In the genomic region with DNA sequence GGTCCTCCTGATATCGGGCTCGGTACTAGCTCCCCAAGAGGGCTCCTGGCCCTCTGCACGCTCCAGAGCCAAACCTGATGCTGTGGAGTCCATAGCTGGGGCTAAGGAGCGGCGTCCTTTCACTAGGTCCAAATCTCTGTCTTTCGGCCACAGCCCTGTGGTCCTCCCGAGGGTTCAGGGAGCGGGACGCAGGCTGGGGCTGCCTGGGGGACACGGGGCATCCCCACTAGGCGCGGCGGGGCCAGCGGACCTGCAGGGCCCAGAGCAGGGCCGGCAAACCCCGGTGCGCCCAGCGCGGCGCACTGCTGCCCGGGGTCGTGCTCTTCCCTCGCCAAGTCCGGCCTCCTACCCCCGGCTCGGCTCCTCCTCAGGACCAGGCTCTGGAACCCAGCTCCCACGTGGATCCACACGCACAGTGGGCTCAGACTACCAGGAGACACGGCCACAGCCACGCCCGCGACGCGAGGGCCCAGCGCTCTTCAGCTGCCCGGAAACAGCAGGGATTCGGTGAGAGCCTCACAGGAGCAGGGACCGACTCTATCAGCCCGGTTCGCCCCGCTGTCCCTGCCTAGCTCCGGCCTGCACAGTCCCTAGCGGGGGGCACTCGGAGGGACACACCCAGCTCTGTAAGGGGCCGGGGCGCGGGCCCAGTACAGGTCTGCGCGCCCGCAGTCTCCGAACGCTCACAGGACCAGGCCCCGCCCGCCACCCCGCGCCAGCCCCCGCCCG, we compare ENCODE assay signal across 1 cellular context.
TF ChIP-seq lines count a peak whose summit lies in the region.

No MANE protein-coding gene starts in this region.

TF ChIP-seq in HepG2, 621 proteins besides CTCF, POLR2A, EP300 and RAD21 (continued from another document and continues in another):
- TF ChIP-seq ZNF317 (CRISPR knock-in tag; IDR thresholded peaks at IDR 0.05) = no peak
- TF ChIP-seq CBX5 (CRISPR knock-in tag; IDR thresholded peaks at IDR 0.05; ENCODE audit: borderline replicate concordance) = 0 out of 2 replicates have a peak, but pooled peaks have one; percentile 12
- no peak for TF ChIP-seq ZFYVE20 (CRISPR knock-in tag; IDR thresholded peaks at IDR 0.05; ENCODE audit: borderline replicate concordance, low read depth)
- TF ChIP-seq PRPF4 (IDR thresholded peaks at IDR 0.05; ENCODE audit: low read depth, low read length, poor library complexity, severe bottlenecking) = no peak
- TF ChIP-seq, protein P1, sequence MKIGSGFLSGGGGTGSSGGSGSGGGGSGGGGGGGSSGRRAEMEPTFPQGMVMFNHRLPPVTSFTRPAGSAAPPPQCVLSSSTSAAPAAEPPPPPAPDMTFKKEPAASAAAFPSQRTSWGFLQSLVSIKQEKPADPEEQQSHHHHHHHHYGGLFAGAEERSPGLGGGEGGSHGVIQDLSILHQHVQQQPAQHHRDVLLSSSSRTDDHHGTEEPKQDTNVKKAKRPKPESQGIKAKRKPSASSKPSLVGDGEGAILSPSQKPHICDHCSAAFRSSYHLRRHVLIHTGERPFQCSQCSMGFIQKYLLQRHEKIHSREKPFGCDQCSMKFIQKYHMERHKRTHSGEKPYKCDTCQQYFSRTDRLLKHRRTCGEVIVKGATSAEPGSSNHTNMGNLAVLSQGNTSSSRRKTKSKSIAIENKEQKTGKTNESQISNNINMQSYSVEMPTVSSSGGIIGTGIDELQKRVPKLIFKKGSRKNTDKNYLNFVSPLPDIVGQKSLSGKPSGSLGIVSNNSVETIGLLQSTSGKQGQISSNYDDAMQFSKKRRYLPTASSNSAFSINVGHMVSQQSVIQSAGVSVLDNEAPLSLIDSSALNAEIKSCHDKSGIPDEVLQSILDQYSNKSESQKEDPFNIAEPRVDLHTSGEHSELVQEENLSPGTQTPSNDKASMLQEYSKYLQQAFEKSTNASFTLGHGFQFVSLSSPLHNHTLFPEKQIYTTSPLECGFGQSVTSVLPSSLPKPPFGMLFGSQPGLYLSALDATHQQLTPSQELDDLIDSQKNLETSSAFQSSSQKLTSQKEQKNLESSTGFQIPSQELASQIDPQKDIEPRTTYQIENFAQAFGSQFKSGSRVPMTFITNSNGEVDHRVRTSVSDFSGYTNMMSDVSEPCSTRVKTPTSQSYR (CRISPR knock-in tag; IDR thresholded peaks at IDR 0.05; ENCODE audit: borderline replicate concordance) = no peak
- TF ChIP-seq WIZ (CRISPR knock-in tag; IDR thresholded peaks at IDR 0.05) = no peak
- no peak for TF ChIP-seq ATM (IDR thresholded peaks at IDR 0.05; ENCODE audit: borderline replicate concordance)
- TF ChIP-seq POLR2G (IDR thresholded peaks at IDR 0.05; ENCODE audit: low read depth, low read length) = peak; percentile 15; the same call in 1 of the 2 replicates
- no peak for TF ChIP-seq PHB2 (IDR thresholded peaks at IDR 0.05; ENCODE audit: partially characterized antibody)
- TF ChIP-seq, protein P2, sequence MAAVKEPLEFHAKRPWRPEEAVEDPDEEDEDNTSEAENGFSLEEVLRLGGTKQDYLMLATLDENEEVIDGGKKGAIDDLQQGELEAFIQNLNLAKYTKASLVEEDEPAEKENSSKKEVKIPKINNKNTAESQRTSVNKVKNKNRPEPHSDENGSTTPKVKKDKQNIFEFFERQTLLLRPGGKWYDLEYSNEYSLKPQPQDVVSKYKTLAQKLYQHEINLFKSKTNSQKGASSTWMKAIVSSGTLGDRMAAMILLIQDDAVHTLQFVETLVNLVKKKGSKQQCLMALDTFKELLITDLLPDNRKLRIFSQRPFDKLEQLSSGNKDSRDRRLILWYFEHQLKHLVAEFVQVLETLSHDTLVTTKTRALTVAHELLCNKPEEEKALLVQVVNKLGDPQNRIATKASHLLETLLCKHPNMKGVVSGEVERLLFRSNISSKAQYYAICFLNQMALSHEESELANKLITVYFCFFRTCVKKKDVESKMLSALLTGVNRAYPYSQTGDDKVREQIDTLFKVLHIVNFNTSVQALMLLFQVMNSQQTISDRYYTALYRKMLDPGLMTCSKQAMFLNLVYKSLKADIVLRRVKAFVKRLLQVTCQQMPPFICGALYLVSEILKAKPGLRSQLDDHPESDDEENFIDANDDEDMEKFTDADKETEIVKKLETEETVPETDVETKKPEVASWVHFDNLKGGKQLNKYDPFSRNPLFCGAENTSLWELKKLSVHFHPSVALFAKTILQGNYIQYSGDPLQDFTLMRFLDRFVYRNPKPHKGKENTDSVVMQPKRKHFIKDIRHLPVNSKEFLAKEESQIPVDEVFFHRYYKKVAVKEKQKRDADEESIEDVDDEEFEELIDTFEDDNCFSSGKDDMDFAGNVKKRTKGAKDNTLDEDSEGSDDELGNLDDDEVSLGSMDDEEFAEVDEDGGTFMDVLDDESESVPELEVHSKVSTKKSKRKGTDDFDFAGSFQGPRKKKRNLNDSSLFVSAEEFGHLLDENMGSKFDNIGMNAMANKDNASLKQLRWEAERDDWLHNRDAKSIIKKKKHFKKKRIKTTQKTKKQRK (IDR thresholded peaks at IDR 0.05; ENCODE audit: low read length) = no peak
- no peak for TF ChIP-seq SRSF4 (IDR thresholded peaks at IDR 0.05; ENCODE audit: low read depth, low read length, poor library complexity, severe bottlenecking)
- no peak for TF ChIP-seq ZNF841 (CRISPR knock-in tag; IDR thresholded peaks at IDR 0.05; ENCODE audit: borderline replicate concordance)
- TF ChIP-seq ZNF878 (CRISPR knock-in tag; IDR thresholded peaks at IDR 0.05) = no peak
- TF ChIP-seq SAFB2 (CRISPR knock-in tag; IDR thresholded peaks at IDR 0.05; ENCODE audit: borderline replicate concordance, low read depth) = no peak; the same call in 1 of the 2 replicates
- TF ChIP-seq, protein P3, sequence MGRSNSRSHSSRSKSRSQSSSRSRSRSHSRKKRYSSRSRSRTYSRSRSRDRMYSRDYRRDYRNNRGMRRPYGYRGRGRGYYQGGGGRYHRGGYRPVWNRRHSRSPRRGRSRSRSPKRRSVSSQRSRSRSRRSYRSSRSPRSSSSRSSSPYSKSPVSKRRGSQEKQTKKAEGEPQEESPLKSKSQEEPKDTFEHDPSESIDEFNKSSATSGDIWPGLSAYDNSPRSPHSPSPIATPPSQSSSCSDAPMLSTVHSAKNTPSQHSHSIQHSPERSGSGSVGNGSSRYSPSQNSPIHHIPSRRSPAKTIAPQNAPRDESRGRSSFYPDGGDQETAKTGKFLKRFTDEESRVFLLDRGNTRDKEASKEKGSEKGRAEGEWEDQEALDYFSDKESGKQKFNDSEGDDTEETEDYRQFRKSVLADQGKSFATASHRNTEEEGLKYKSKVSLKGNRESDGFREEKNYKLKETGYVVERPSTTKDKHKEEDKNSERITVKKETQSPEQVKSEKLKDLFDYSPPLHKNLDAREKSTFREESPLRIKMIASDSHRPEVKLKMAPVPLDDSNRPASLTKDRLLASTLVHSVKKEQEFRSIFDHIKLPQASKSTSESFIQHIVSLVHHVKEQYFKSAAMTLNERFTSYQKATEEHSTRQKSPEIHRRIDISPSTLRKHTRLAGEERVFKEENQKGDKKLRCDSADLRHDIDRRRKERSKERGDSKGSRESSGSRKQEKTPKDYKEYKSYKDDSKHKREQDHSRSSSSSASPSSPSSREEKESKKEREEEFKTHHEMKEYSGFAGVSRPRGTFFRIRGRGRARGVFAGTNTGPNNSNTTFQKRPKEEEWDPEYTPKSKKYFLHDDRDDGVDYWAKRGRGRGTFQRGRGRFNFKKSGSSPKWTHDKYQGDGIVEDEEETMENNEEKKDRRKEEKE (IDR thresholded peaks at IDR 0.05) = no peak
- peak; percentile 38; the same call in 1 of the 2 replicates for TF ChIP-seq KDM2A (CRISPR knock-in tag; IDR thresholded peaks at IDR 0.05; ENCODE audit: borderline replicate concordance, low read depth)
- TF ChIP-seq KDM3A (CRISPR knock-in tag; IDR thresholded peaks at IDR 0.05; ENCODE audit: low read depth) = no peak
- TF ChIP-seq MLLT10 (CRISPR knock-in tag; IDR thresholded peaks at IDR 0.05) = no peak
- peak; percentile 66 for TF ChIP-seq PHF8 (CRISPR knock-in tag; IDR thresholded peaks at IDR 0.05)
- TF ChIP-seq, protein P4, sequence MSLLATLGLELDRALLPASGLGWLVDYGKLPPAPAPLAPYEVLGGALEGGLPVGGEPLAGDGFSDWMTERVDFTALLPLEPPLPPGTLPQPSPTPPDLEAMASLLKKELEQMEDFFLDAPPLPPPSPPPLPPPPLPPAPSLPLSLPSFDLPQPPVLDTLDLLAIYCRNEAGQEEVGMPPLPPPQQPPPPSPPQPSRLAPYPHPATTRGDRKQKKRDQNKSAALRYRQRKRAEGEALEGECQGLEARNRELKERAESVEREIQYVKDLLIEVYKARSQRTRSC (CRISPR knock-in tag; IDR thresholded peaks at IDR 0.05; ENCODE audit: low read depth) = no peak
- TF ChIP-seq NBN (conservative IDR thresholded peaks at IDR 0.05) = no peak
- TF ChIP-seq LCORL (IDR thresholded peaks at IDR 0.05) = no peak
- TF ChIP-seq LCORL (CRISPR knock-in tag; IDR thresholded peaks at IDR 0.05) = no peak
- TF ChIP-seq, protein P5, sequence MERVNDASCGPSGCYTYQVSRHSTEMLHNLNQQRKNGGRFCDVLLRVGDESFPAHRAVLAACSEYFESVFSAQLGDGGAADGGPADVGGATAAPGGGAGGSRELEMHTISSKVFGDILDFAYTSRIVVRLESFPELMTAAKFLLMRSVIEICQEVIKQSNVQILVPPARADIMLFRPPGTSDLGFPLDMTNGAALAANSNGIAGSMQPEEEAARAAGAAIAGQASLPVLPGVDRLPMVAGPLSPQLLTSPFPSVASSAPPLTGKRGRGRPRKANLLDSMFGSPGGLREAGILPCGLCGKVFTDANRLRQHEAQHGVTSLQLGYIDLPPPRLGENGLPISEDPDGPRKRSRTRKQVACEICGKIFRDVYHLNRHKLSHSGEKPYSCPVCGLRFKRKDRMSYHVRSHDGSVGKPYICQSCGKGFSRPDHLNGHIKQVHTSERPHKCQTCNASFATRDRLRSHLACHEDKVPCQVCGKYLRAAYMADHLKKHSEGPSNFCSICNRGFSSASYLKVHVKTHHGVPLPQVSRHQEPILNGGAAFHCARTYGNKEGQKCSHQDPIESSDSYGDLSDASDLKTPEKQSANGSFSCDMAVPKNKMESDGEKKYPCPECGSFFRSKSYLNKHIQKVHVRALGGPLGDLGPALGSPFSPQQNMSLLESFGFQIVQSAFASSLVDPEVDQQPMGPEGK (CRISPR knock-in tag; IDR thresholded peaks at IDR 0.05) = peak; percentile 27; the same call in 1 of the 2 replicates
- no peak for TF ChIP-seq ETV5 (CRISPR knock-in tag; IDR thresholded peaks at IDR 0.05; ENCODE audit: borderline replicate concordance)
- no peak for TF ChIP-seq HDAC2 (CRISPR knock-in tag; IDR thresholded peaks at IDR 0.05)
- 0 out of 2 replicates have a peak, but pooled peaks have one; percentile 52 for TF ChIP-seq ZNF879 (CRISPR knock-in tag; IDR thresholded peaks at IDR 0.05)
- TF ChIP-seq ZNF607 (CRISPR knock-in tag; IDR thresholded peaks at IDR 0.05; ENCODE audit: borderline replicate concordance) = peak; percentile 69
- no peak for TF ChIP-seq ZNF782 (CRISPR knock-in tag; IDR thresholded peaks at IDR 0.05; ENCODE audit: borderline replicate concordance)
- 0 out of 2 replicates have a peak, but pooled peaks have one; percentile 28 for TF ChIP-seq ZNF160 (CRISPR knock-in tag; IDR thresholded peaks at IDR 0.05)
- no peak for TF ChIP-seq GATAD1 (CRISPR knock-in tag; IDR thresholded peaks at IDR 0.05)
- TF ChIP-seq, protein P6, sequence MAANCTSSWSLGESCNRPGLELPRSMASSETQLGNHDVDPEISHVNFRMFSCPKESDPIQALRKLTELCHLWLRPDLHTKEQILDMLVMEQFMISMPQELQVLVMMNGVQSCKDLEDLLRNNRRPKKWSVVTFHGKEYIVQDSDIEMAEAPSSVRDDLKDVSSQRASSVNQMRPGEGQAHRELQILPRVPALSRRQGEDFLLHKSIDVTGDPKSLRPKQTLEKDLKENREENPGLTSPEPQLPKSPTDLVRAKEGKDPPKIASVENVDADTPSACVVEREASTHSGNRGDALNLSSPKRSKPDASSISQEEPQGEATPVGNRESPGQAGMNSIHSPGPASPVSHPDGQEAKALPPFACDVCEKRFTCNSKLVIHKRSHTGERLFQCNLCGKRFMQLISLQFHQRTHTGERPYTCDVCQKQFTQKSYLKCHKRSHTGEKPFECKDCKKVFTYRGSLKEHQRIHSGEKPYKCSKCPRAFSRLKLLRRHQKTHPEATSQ (CRISPR knock-in tag; IDR thresholded peaks at IDR 0.05; ENCODE audit: borderline replicate concordance) = no peak
- TF ChIP-seq SP5 (CRISPR knock-in tag; IDR thresholded peaks at IDR 0.05; ENCODE audit: borderline replicate concordance, low read depth) = no peak
- no peak for TF ChIP-seq GZF1 (CRISPR knock-in tag; IDR thresholded peaks at IDR 0.05)
- no peak for TF ChIP-seq FOXK1 (CRISPR knock-in tag; IDR thresholded peaks at IDR 0.05; ENCODE audit: borderline replicate concordance, low read depth)
- TF ChIP-seq CC2D1A (CRISPR knock-in tag; IDR thresholded peaks at IDR 0.05) = no peak
- TF ChIP-seq, protein P7, sequence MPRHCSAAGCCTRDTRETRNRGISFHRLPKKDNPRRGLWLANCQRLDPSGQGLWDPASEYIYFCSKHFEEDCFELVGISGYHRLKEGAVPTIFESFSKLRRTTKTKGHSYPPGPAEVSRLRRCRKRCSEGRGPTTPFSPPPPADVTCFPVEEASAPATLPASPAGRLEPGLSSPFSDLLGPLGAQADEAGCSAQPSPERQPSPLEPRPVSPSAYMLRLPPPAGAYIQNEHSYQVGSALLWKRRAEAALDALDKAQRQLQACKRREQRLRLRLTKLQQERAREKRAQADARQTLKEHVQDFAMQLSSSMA (CRISPR knock-in tag; IDR thresholded peaks at IDR 0.05) = no peak
- no peak for TF ChIP-seq HNRNPL (IDR thresholded peaks at IDR 0.05; ENCODE audit: low read depth, low read length)
- TF ChIP-seq ZNF124 (CRISPR knock-in tag; IDR thresholded peaks at IDR 0.05) = no peak
- TF ChIP-seq, protein P8, sequence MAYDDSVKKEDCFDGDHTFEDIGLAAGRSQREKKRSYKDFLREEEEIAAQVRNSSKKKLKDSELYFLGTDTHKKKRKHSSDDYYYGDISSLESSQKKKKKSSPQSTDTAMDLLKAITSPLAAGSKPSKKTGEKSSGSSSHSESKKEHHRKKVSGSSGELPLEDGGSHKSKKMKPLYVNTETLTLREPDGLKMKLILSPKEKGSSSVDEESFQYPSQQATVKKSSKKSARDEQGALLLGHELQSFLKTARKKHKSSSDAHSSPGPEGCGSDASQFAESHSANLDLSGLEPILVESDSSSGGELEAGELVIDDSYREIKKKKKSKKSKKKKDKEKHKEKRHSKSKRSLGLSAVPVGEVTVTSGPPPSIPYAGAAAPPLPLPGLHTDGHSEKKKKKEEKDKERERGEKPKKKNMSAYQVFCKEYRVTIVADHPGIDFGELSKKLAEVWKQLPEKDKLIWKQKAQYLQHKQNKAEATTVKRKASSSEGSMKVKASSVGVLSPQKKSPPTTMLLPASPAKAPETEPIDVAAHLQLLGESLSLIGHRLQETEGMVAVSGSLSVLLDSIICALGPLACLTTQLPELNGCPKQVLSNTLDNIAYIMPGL (CRISPR knock-in tag; IDR thresholded peaks at IDR 0.05; ENCODE audit: borderline replicate concordance in 1 of 2, low read depth in 1 of 2) = no peak; a peak in 1 of 4 replicates
- no peak for TF ChIP-seq SOX6 (IDR thresholded peaks at IDR 0.05)
- TF ChIP-seq SOX6 (CRISPR knock-in tag; IDR thresholded peaks at IDR 0.05) = no peak
- no peak for TF ChIP-seq TBL1XR1 (IDR thresholded peaks at IDR 0.05; ENCODE audit: borderline replicate concordance, low read length, partially characterized antibody)
